Comparison of ENCODE assay signal across 12 cellular contexts in the genomic region with DNA sequence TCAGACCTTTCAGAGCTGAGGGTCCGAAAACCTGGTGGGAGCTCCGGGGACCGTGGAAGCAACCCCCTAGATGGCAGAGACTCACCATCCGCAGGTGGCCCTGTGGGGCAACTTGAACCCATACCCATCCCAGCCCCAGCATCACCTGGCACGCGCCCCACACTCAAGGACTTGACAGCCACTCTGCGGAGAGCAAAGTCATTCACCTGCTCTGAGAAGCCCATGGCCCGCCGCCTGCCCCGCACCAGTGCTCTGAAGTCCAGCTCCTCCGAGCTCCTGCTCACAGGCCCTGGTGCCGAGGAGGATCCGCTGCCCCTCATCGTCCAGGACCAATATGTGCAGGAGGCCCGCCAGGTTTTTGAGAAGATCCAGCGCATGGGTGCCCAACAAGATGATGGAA. TPM values are rescaled to one million over a fixed set of nuclear protein-coding genes. Genes with fewer than 3 reads are reported as not detected.
DNase-seq lines count a peak whose midpoint lies in the region; ATAC-seq and TF ChIP-seq lines count a peak whose summit lies in the region.
"Had no signal": no experiment of that assay in that cellular context is flagged by ENCODE, and none has a peak within 500 bp of the region (broad histone marks: within the 10 kb centered on the region; RNA-seq: fewer than 3 reads in every experiment).

No MANE protein-coding gene starts in this region.

- CTCF ChIA-PET in SK-N-SH (lab: Yijun Ruan, JAX) = interaction anchor here (7.7 to 17.6 kb wide), 4 partner anchors 13 to 41 kb away, joined by 94 to 395 read pairs (median 191); no protein-coding TSS in a partner anchor

- peak overlapping the region; percentile 98; the same call in 1 of the 2 replicates for H3K9ac ChIP-seq in SK-N-SH

- H3K27me3 ChIP-seq in SK-N-SH (ENCODE audit: insufficient read depth) = no peaks in the 10 kb centered on the region
- H3K27me3 ChIP-seq in osteoblast (ENCODE audit: insufficient read depth, low read length) = no peaks in the 10 kb centered on the region
- no peaks in the 10 kb centered on the region for H3K27me3 ChIP-seq in vagina

- DNase-seq in SK-N-SH (no peak), fibroblast of mammary gland (ENCODE audit: low read depth) (no peak), osteoblast (ENCODE audit: insufficient read length, low spot score, missing footprints) (no peak), vagina (ENCODE audit: extremely low spot score in 2 of 2) (no peak), CD1c-positive myeloid dendritic cell (ENCODE audit: extremely low spot score) (no peak), NCI-H2196 (lab: John Stamatoyannopoulos, UW; ENCODE audit: unreplicated experiment) (no peak), HK-2 (ENCODE audit: unreplicated experiment) (no peak)
- DNase-seq: 8988T; activated naive CD8-positive, alpha-beta T cell treated with anti-CD3 and anti-CD28 coated beads for 36 hours; head of caudate nucleus; NCI-H774 had no signal

- no peak for TF ChIP-seq POLR2A in vagina (IDR thresholded peaks at IDR 0.05)

- peaks cover 57 to 66% of the 10 kb centered on the region in 2 experiments for H3K4me1 ChIP-seq in SK-N-SH (ENCODE audit: control insufficient read depth in 1 of 2, insufficient read depth in 2 of 2, low read depth in 1 of 2, low read length in 1 of 2)
- H3K4me1 ChIP-seq in osteoblast (ENCODE audit: insufficient read depth, low read length) = peaks cover 65% of the 10 kb centered on the region
- H3K4me1 ChIP-seq in vagina = peaks cover 72% of the 10 kb centered on the region

- TF ChIP-seq RAD21 in SK-N-SH (IDR thresholded peaks at IDR 0.05; ENCODE audit: low read length) = no peak

- peak overlapping the region; percentile 99 for H3K4me2 ChIP-seq in SK-N-SH
- H3K4me2 ChIP-seq in osteoblast (ENCODE audit: insufficient read depth, low read length) = peak overlapping the region; percentile 90

- ATAC-seq in SK-N-SH treated with all-trans-retinoic acid at 6 μM for 48 hours = no peak

- H3K79me2 ChIP-seq in SK-N-SH (ENCODE audit: insufficient read depth) (peaks cover 74% of the 10 kb centered on the region), osteoblast (ENCODE audit: insufficient read depth, low read length) (peaks cover 59% of the 10 kb centered on the region)

- H3K9me3 ChIP-seq in SK-N-SH = no peaks in the 10 kb centered on the region
- H3K9me3 ChIP-seq in osteoblast (ENCODE audit: low read depth, low read length) = no peaks in the 10 kb centered on the region
- H3K9me3 ChIP-seq in vagina = no peaks in the 10 kb centered on the region

- WGBS in SK-N-SH (ENCODE audit: low lambda C conversion rate) = 97% methylated on average over 10 of the region's 16 CpGs

- TF ChIP-seq CTCF in SK-N-SH (IDR thresholded peaks at IDR 0.05) = no peak
- no peak for TF ChIP-seq CTCF in fibroblast of mammary gland (conservative IDR thresholded peaks at IDR 0.05; ENCODE audit: control insufficient read depth, insufficient read depth, low read depth, low read length)
- no peak for TF ChIP-seq CTCF in osteoblast (IDR thresholded peaks at IDR 0.05; ENCODE audit: extremely low read depth, low read depth, low read length)
- no peak for TF ChIP-seq CTCF in vagina (IDR thresholded peaks at IDR 0.05)

- H3K27ac ChIP-seq in SK-N-SH (ENCODE audit: low read depth in 2 of 2, low read length in 1 of 2) (peak overlapping the region in 1 of 2 experiments; percentile 97; a peak in 1 of 4 replicates), osteoblast (ENCODE audit: low read depth, low read length) (peak overlapping the region; percentile 98), vagina (peak overlapping the region; percentile 98)

- H3K36me3 ChIP-seq in SK-N-SH (replicated peaks in 1 of 2; ENCODE audit: control insufficient read depth in 1 of 2, insufficient read depth in 2 of 2, low read length in 1 of 2) = peaks cover 0 to 15% of the 10 kb centered on the region in 2 experiments
- H3K36me3 ChIP-seq in osteoblast (ENCODE audit: insufficient read depth, low read length) = peaks cover 18% of the 10 kb centered on the region
- H3K36me3 ChIP-seq in vagina = no peaks in the 10 kb centered on the region

- H2AFZ ChIP-seq in SK-N-SH (ENCODE audit: low read depth) (no peak overlapping the region), osteoblast (ENCODE audit: low read length) (no peak overlapping the region)

- TF ChIP-seq EP300 in SK-N-SH (IDR thresholded peaks at IDR 0.05; ENCODE audit: borderline replicate concordance in 1 of 2, low read depth in 1 of 2, low read length in 1 of 2) = no peak

- POLR2A ChIA-PET in SK-N-SH (lab: Yijun Ruan, JAX) = no interaction called here

- H4K20me1 ChIP-seq in SK-N-SH (ENCODE audit: insufficient read depth) (peaks cover 59% of the 10 kb centered on the region), osteoblast (ENCODE audit: insufficient read depth, low read length) (peaks cover 57% of the 10 kb centered on the region)

- H3K4me3 ChIP-seq in SK-N-SH (ENCODE audit: low read depth in 2 of 2, low read length in 1 of 2) (peak overlapping the region; percentile 76 to 86; a peak in 3 of 4 replicates), fibroblast of mammary gland (ENCODE audit: control insufficient read depth, low read depth, low read length) (peak overlapping the region; percentile 65), osteoblast (ENCODE audit: insufficient read depth, low read length) (peak overlapping the region; percentile 89), vagina (peak overlapping the region; percentile 84 to 85)

- intact Hi-C loops in vagina (cut with DNase I) = no loop called here

- peaks cover 6% of the 10 kb centered on the region for H3F3A ChIP-seq in SK-N-SH (replicated peaks; ENCODE audit: insufficient read depth)

- no peaks in the 10 kb centered on the region for H3K9me2 ChIP-seq in SK-N-SH

TF ChIP-seq in SK-N-SH, 30 proteins besides CTCF, POLR2A, EP300 and RAD21:
- TF ChIP-seq SMC3 (IDR thresholded peaks at IDR 0.05; ENCODE audit: low read depth, low read length) (no peak), FOXJ3 (CRISPR knock-in tag; IDR thresholded peaks at IDR 0.05) (no peak), FOXM1 (IDR thresholded peaks at IDR 0.05; ENCODE audit: low read depth) (no peak), RXRA (IDR thresholded peaks at IDR 0.05; ENCODE audit: borderline replicate concordance, low read depth) (no peak), TCF12 (IDR thresholded peaks at IDR 0.05) (no peak), POLR2AphosphoS5 (IDR thresholded peaks at IDR 0.05; ENCODE audit: low read depth, low read length) (no peak)
- TF ChIP-seq, protein P1, sequence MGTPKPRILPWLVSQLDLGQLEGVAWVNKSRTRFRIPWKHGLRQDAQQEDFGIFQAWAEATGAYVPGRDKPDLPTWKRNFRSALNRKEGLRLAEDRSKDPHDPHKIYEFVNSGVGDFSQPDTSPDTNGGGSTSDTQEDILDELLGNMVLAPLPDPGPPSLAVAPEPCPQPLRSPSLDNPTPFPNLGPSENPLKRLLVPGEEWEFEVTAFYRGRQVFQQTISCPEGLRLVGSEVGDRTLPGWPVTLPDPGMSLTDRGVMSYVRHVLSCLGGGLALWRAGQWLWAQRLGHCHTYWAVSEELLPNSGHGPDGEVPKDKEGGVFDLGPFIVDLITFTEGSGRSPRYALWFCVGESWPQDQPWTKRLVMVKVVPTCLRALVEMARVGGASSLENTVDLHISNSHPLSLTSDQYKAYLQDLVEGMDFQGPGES (IDR thresholded peaks at IDR 0.05; ENCODE audit: low read depth, low read length) = no peak
- TF ChIP-seq, protein P2, sequence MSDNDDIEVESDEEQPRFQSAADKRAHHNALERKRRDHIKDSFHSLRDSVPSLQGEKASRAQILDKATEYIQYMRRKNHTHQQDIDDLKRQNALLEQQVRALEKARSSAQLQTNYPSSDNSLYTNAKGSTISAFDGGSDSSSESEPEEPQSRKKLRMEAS (IDR thresholded peaks at IDR 0.05; ENCODE audit: low read depth) = no peak

TF ChIP-seq in SK-N-SH treated with all-trans-retinoic acid at 6 μM for 48 hours, 23 proteins besides CTCF, POLR2A, EP300 and RAD21:
- TF ChIP-seq ZFP3 (CRISPR knock-in tag; IDR thresholded peaks at IDR 0.05) (no peak), ZNF70 (CRISPR knock-in tag; IDR thresholded peaks at IDR 0.05) (no peak), ARNTL (CRISPR knock-in tag; IDR thresholded peaks at IDR 0.05; ENCODE audit: borderline replicate concordance, low read depth) (no peak), PPARA (CRISPR knock-in tag; IDR thresholded peaks at IDR 0.05; ENCODE audit: borderline replicate concordance) (no peak), GLIS3 (CRISPR knock-in tag; IDR thresholded peaks at IDR 0.05) (no peak), TCF4 (CRISPR knock-in tag; IDR thresholded peaks at IDR 0.05; ENCODE audit: borderline replicate concordance) (no peak)
- TF ChIP-seq, protein P3, sequence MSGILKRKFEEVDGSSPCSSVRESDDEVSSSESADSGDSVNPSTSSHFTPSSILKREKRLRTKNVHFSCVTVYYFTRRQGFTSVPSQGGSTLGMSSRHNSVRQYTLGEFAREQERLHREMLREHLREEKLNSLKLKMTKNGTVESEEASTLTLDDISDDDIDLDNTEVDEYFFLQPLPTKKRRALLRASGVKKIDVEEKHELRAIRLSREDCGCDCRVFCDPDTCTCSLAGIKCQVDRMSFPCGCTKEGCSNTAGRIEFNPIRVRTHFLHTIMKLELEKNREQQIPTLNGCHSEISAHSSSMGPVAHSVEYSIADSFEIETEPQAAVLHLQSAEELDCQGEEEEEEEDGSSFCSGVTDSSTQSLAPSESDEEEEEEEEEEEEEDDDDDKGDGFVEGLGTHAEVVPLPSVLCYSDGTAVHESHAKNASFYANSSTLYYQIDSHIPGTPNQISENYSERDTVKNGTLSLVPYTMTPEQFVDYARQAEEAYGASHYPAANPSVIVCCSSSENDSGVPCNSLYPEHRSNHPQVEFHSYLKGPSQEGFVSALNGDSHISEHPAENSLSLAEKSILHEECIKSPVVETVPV (CRISPR knock-in tag; IDR thresholded peaks at IDR 0.05) = no peak

RNA-seq across cellular contexts. Expression of a gene that starts 2.0 kb away (rescaled TPM):
- 45.9 and 48.4 TPM in 2 replicates for polyA plus RNA-seq in SK-N-SH (2012; rRNA removed)
- 8.0 and 13.3 TPM in 2 replicates for polyA plus RNA-seq in SK-N-SH (2012; cell fraction: cytosol; rRNA removed)
- 273 and 324 TPM in 2 replicates for polyA plus RNA-seq in SK-N-SH (2012; cell fraction: nucleus; rRNA removed)
- 50.1 and 67.0 TPM in 2 replicates for total RNA-seq in osteoblast
- total RNA-seq in vagina = 32.9 TPM

RNA-seq across cellular contexts. Expression of a gene that starts 37.9 kb away (rescaled TPM):
- polyA plus RNA-seq in SK-N-SH (2012; rRNA removed) = 0.15 and 0.16 TPM in 2 replicates
- 0.09 and 0.31 TPM in 2 replicates for polyA plus RNA-seq in SK-N-SH (2012; cell fraction: cytosol; rRNA removed)
- polyA plus RNA-seq in SK-N-SH (2012; cell fraction: nucleus; rRNA removed) = 0.26 and 0.27 TPM in 2 replicates
- 0.72 and 1.8 TPM in 2 replicates for total RNA-seq in osteoblast
- 2.0 TPM for total RNA-seq in vagina
- total RNA-seq: activated naive CD8-positive, alpha-beta T cell treated with anti-CD3 and anti-CD28 coated beads for 36 hours had no signal
